In the genomic region with DNA sequence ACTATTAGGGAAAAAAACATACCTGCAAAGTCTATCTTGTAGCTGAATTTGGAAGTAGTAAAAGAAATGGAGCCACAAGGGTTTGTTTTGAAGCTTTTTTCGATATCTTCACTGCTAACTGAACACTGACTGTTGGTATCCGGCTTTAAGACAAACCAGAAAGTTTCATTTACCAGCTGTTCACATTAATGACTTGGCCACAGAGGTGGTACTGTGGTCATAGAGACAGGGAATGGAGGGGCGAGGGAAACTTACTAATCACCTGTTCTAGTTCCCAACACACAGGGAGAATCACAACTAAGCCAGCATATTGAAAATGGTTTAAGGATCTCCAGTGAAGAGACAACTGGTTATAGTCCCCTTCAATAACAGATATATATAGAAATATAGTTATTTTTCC, we compare ENCODE assay signal across 2 cellular contexts.
TF ChIP-seq lines count a peak whose summit lies in the region.

No MANE protein-coding gene starts in this region.

TF ChIP-seq in GM12891, 5 proteins besides CTCF, POLR2A, EP300 and RAD21 (continued from another document):
- TF ChIP-seq SPI1 (IDR thresholded peaks at IDR 0.05; ENCODE audit: low read depth, low read length) = no peak

TF ChIP-seq in GM12878, 131 proteins besides CTCF, POLR2A, EP300 and RAD21 (continued from another document):
- TF ChIP-seq CHD4 (IDR thresholded peaks at IDR 0.05) (no peak), MTA2 (IDR thresholded peaks at IDR 0.05; ENCODE audit: low read depth) (peak; percentile 40; the same call in 1 of the 2 replicates), GABPA (IDR thresholded peaks at IDR 0.05; ENCODE audit: low read depth) (no peak), ESRRA (IDR thresholded peaks at IDR 0.05; ENCODE audit: low read length) (no peak), BCL11A (IDR thresholded peaks at IDR 0.05; ENCODE audit: low read depth, low read length) (peak; percentile 27; the same call in 1 of the 2 replicates), RAD51 (IDR thresholded peaks at IDR 0.05) (no peak), FOXM1 (IDR thresholded peaks at IDR 0.05; ENCODE audit: low read depth, low read length) (no peak)
TF ChIP-seq in GM12878: peak in this region for 3.
